Comparison of ENCODE assay signal across 14 cellular contexts in genomic region chr7:102675545-102675944, GRCh38. TPM values are rescaled to one million over a fixed set of nuclear protein-coding genes. Genes with fewer than 3 reads are reported as not detected.
DNase-seq lines count a peak whose midpoint lies in the region; ATAC-seq and TF ChIP-seq lines count a peak whose summit lies in the region.
"Not testable (repeated sequence)": the region's sequence is repeated elsewhere in the genome, so short reads cannot be mapped to it uniquely, and the experiment has no call there.
"Had no signal": no experiment of that assay in that cellular context is flagged by ENCODE, and none has a peak within 500 bp of the region (broad histone marks: within the 10 kb centered on the region; RNA-seq: fewer than 3 reads in every experiment).

No MANE protein-coding gene starts in this region.

- not testable (repeated sequence) for H3K4me1 ChIP-seq in left lung, upper lobe of right lung

- not testable (repeated sequence) for TF ChIP-seq CTCF in left lung (IDR thresholded peaks at IDR 0.05); upper lobe of right lung (IDR thresholded peaks at IDR 0.05)

- H3K27ac Mint-ChIP-seq in activated CD4-positive, alpha-beta memory T cell treated with anti-CD3 and anti-CD28 coated beads for 36 hours; activated T-cell treated with anti-CD3 and anti-CD28 coated beads, Interleukin-2, amount 50 U/mL, for 24 hours; activated naive CD8-positive, alpha-beta T cell treated with anti-CD3 and anti-CD28 coated beads for 36 hours: not testable (repeated sequence)

- H3K9me3 Mint-ChIP-seq in activated CD4-positive, alpha-beta memory T cell treated with anti-CD3 and anti-CD28 coated beads for 36 hours; activated T-cell treated with anti-CD3 and anti-CD28 coated beads, Interleukin-2, amount 50 U/mL, for 24 hours; activated naive CD8-positive, alpha-beta T cell treated with anti-CD3 and anti-CD28 coated beads for 36 hours: not testable (repeated sequence)

- not testable (repeated sequence) for H3K36me3 Mint-ChIP-seq in activated CD4-positive, alpha-beta memory T cell treated with anti-CD3 and anti-CD28 coated beads for 36 hours; activated T-cell treated with anti-CD3 and anti-CD28 coated beads, Interleukin-2, amount 50 U/mL, for 24 hours (ENCODE audit: low read depth); activated naive CD8-positive, alpha-beta T cell treated with anti-CD3 and anti-CD28 coated beads for 36 hours

- CTCF ChIA-PET in activated CD4-positive, alpha-beta memory T cell treated with anti-CD3 and anti-CD28 coated beads for 36 hours (lab: Charles Lee): not testable (repeated sequence)

- POLR2A ChIA-PET in activated CD4-positive, alpha-beta memory T cell treated with anti-CD3 and anti-CD28 coated beads for 36 hours (lab: Charles Lee): not testable (repeated sequence)

- not testable (repeated sequence) for H3K27me3 ChIP-seq in left lung, upper lobe of right lung

- H3K4me1 Mint-ChIP-seq in activated CD4-positive, alpha-beta memory T cell treated with anti-CD3 and anti-CD28 coated beads for 36 hours (ENCODE audit: low read depth); activated T-cell treated with anti-CD3 and anti-CD28 coated beads, Interleukin-2, amount 50 U/mL, for 24 hours (ENCODE audit: low read depth); activated naive CD8-positive, alpha-beta T cell treated with anti-CD3 and anti-CD28 coated beads for 36 hours: not testable (repeated sequence)

- H3K4me3 ChIP-seq in left lung, upper lobe of right lung: not testable (repeated sequence)

- not testable (repeated sequence) for ATAC-seq in left lung, upper lobe of right lung

- not testable (repeated sequence) for H3K27me3 Mint-ChIP-seq in activated CD4-positive, alpha-beta memory T cell treated with anti-CD3 and anti-CD28 coated beads for 36 hours; activated T-cell treated with anti-CD3 and anti-CD28 coated beads, Interleukin-2, amount 50 U/mL, for 24 hours; activated naive CD8-positive, alpha-beta T cell treated with anti-CD3 and anti-CD28 coated beads for 36 hours

- intact Hi-C loops in activated CD4-positive, alpha-beta memory T cell treated with anti-CD3 and anti-CD28 coated beads for 36 hours (cut with micrococcal nuclease); left lung (cut with DNase I); upper lobe of right lung (cut with DNase I): not testable (repeated sequence)

- peak; percentile 37 for DNase-seq in activated CD4-positive, CD25-positive, alpha-beta regulatory T cell treated with anti-CD3 and anti-CD28 coated beads, Interleukin-2, amount 50 U/mL, for 72 hours
- DNase-seq in activated CD4-positive, alpha-beta memory T cell treated with anti-CD3 and anti-CD28 coated beads for 36 hours: peak; percentile 44
- DNase-seq in activated T-cell treated with anti-CD3 and anti-CD28 coated beads, Interleukin-2, amount 50 U/mL, for 24 hours: peak; percentile 72
- peak; percentile 59 for DNase-seq in activated effector memory CD4-positive, alpha-beta T cell treated with anti-CD3 and anti-CD28 coated beads, Interleukin-2, amount 50 U/mL, for 16 hours
- peak; percentile 3 for DNase-seq in activated naive CD8-positive, alpha-beta T cell treated with anti-CD3 and anti-CD28 coated beads for 36 hours
- DNase-seq in left lung: peak; percentile 24 to 37
- DNase-seq in stimulated activated CD4-positive, alpha-beta T cell treated with anti-CD3 and anti-CD28 coated beads, Interleukin-1b, Interleukin-23, amount 100 ng/mL, for 48 hours: peak; percentile 16
- DNase-seq in upper lobe of right lung: peak; percentile 63

- H3K27ac ChIP-seq in left lung, upper lobe of right lung: not testable (repeated sequence)

- H3K9me3 ChIP-seq in left lung, upper lobe of right lung: not testable (repeated sequence)

- not testable (repeated sequence) for H3K36me3 ChIP-seq in left lung, upper lobe of right lung

- not testable (repeated sequence) for H3K4me3 Mint-ChIP-seq in activated CD4-positive, alpha-beta memory T cell treated with anti-CD3 and anti-CD28 coated beads for 36 hours; activated T-cell treated with anti-CD3 and anti-CD28 coated beads, Interleukin-2, amount 50 U/mL, for 24 hours; activated naive CD8-positive, alpha-beta T cell treated with anti-CD3 and anti-CD28 coated beads for 36 hours

RNA-seq across cellular contexts. Expression of gene POLR2J2, which starts 4.1 kb away (rescaled TPM):
- total RNA-seq in activated CD4-positive, alpha-beta memory T cell treated with anti-CD3 and anti-CD28 coated beads for 36 hours: 1 to 10 TPM; 4.5 to 5.0 TPM
- total RNA-seq in activated naive CD8-positive, alpha-beta T cell treated with anti-CD3 and anti-CD28 coated beads for 36 hours: 1 to 10 TPM; 6.5 to 6.9 TPM
- total RNA-seq in left lung (10 to 100 TPM in 1 of 2 donors, 1 to 10 TPM in 1; 9.5 to 15.0 TPM), upper lobe of right lung (14.1 TPM)
- total RNA-seq: G401 had no signal

RNA-seq across cellular contexts. Expression of gene SPDYE2B, which starts 25.4 kb away (rescaled TPM):
- not detected for total RNA-seq in activated CD4-positive, alpha-beta memory T cell treated with anti-CD3 and anti-CD28 coated beads for 36 hours
- total RNA-seq in activated naive CD8-positive, alpha-beta T cell treated with anti-CD3 and anti-CD28 coated beads for 36 hours: not detected
- total RNA-seq in left lung: not detected
- total RNA-seq in upper lobe of right lung: not detected
- total RNA-seq: CD4-positive, alpha-beta memory T cell; G401; GM12878; H4; HFFc6; HT1080 had no signal

RNA-seq across cellular contexts. Expression of gene UPK3BL1, which starts 33.0 kb away (rescaled TPM):
- total RNA-seq in activated CD4-positive, alpha-beta memory T cell treated with anti-CD3 and anti-CD28 coated beads for 36 hours: 1 to 10 TPM; 9.0 to 9.6 TPM
- 10 to 100 TPM; 14.1 to 19.4 TPM for total RNA-seq in activated naive CD8-positive, alpha-beta T cell treated with anti-CD3 and anti-CD28 coated beads for 36 hours
- total RNA-seq in left lung (10 to 100 TPM; 15.7 to 18.2 TPM), upper lobe of right lung (39.4 TPM)

RNA-seq across cellular contexts. Expression of gene RASA4, which starts 59.0 kb away (rescaled TPM):
- total RNA-seq in activated CD4-positive, alpha-beta memory T cell treated with anti-CD3 and anti-CD28 coated beads for 36 hours: 10 to 100 TPM; 25.2 to 26.8 TPM
- 10 to 100 TPM; 53.7 to 54.2 TPM for total RNA-seq in activated naive CD8-positive, alpha-beta T cell treated with anti-CD3 and anti-CD28 coated beads for 36 hours
- 10 to 100 TPM; 22.9 to 43.2 TPM for total RNA-seq in left lung
- 78.8 TPM for total RNA-seq in upper lobe of right lung

Comparison
In these comparisons a context has a peak if more than half of its experiments do, and no peak if none do; other contexts are left out.
1. DNase-seq: peak in every context shown above with its lines; median percentile 72 in activated T-cell treated with anti-CD3 and anti-CD28 coated beads, Interleukin-2, amount 50 U/mL, for 24 hours; 63 in upper lobe of right lung; 59 in activated effector memory CD4-positive, alpha-beta T cell treated with anti-CD3 and anti-CD28 coated beads, Interleukin-2, amount 50 U/mL, for 16 hours; 44 in activated CD4-positive, alpha-beta memory T cell treated with anti-CD3 and anti-CD28 coated beads for 36 hours; 37 in activated CD4-positive, CD25-positive, alpha-beta regulatory T cell treated with anti-CD3 and anti-CD28 coated beads, Interleukin-2, amount 50 U/mL, for 72 hours; 30 in left lung; 16 in stimulated activated CD4-positive, alpha-beta T cell treated with anti-CD3 and anti-CD28 coated beads, Interleukin-1b, Interleukin-23, amount 100 ng/mL, for 48 hours; 3 in activated naive CD8-positive, alpha-beta T cell treated with anti-CD3 and anti-CD28 coated beads for 36 hours.